9 cellular contexts compared by ENCODE assay signal in the genomic region with DNA sequence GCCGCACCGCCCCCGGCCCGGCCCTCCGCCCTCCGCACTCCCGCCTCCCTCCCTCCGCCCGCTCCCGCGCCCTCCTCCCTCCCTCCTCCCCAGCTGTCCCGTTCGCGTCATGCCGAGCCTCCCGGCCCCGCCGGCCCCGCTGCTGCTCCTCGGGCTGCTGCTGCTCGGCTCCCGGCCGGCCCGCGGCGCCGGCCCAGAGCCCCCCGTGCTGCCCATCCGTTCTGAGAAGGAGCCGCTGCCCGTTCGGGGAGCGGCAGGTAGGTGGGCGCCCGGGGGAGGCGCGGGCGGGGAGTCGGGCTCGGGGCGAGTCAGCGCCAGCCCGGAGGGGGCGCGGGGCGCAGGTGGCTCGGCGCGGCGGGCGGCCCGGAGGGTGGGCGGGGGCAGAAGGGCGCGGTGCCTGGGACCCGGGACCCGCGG. TPM values are rescaled to one million over a fixed set of nuclear protein-coding genes. Genes with fewer than 3 reads are reported as not detected.
DNase-seq lines count a peak whose midpoint lies in the region; TF ChIP-seq lines count a peak whose summit lies in the region.
"Had no signal": no experiment of that assay in that cellular context is flagged by ENCODE, and none has a peak within 500 bp of the region (broad histone marks: within the 10 kb centered on the region; RNA-seq: fewer than 3 reads in every experiment).

No MANE protein-coding gene starts in this region.

- in situ Hi-C loops in SK-MEL-5 (cut with HindIII; ENCODE audit: low pct_unique_long_range_greater_than_20kb, low sequenced_read_pairs) = no loop called here

- H3K9me3 ChIP-seq in uterus = no peaks in the 10 kb centered on the region

- no peak overlapping the region for H3K4ac ChIP-seq in mesendoderm (ENCODE audit: low read depth, low read length)

- peak overlapping the region; percentile 34 for H3K9ac ChIP-seq in mesendoderm (ENCODE audit: low read length)

- no peak for TF ChIP-seq POLR2A in uterus (IDR thresholded peaks at IDR 0.05)

- H3K4me3 ChIP-seq in epithelial cell of proximal tubule (ENCODE audit: low read depth, low read length) = peak overlapping the region; percentile 54
- H3K4me3 ChIP-seq in mesendoderm (ENCODE audit: low read length) = peak overlapping the region; percentile 34
- H3K4me3 ChIP-seq in uterus = peak overlapping the region; percentile 28 to 67

- H3K18ac ChIP-seq in mesendoderm (ENCODE audit: low read length) = peak overlapping the region; percentile 89

- peak overlapping the region; percentile 60 for H3K56ac ChIP-seq in mesendoderm (ENCODE audit: low read length)

- H2BK5ac ChIP-seq in mesendoderm (ENCODE audit: low read length) = no peak overlapping the region

- intact Hi-C loops in uterus (cut with DNase I; ENCODE audit: low total_unique reads) = no loop called here

- H3K79me1 ChIP-seq in mesendoderm (ENCODE audit: low read length) = no peaks in the 10 kb centered on the region

- no peak overlapping the region for H3K27ac ChIP-seq in mesendoderm (ENCODE audit: low read depth, low read length)
- peak overlapping the region; percentile 91 to 95 for H3K27ac ChIP-seq in uterus

- no peaks in the 10 kb centered on the region for H3K79me2 ChIP-seq in mesendoderm (ENCODE audit: control insufficient read depth, insufficient read depth, low read length)

- H2BK15ac ChIP-seq in mesendoderm (replicated peaks; ENCODE audit: low read depth) = no peak overlapping the region

- WGBS in mesendoderm (ENCODE audit: extremely low coverage, insufficient coverage, low lambda C conversion rate) = no CpG with 5 or more reads among the region's 58 CpGs

- no peak overlapping the region for H2BK120ac ChIP-seq in mesendoderm (ENCODE audit: low read depth, low read length)

- TF ChIP-seq CTCF in epithelial cell of proximal tubule (conservative IDR thresholded peaks at IDR 0.05; ENCODE audit: low read depth, low read length) = no peak
- TF ChIP-seq CTCF in uterus (IDR thresholded peaks at IDR 0.05) = peak in 1 of 4 experiments; percentile 12

- no peak overlapping the region for H2AK5ac ChIP-seq in mesendoderm (ENCODE audit: low read length)

- peaks cover 8% of the 10 kb centered on the region for H3K27me3 ChIP-seq in mesendoderm (ENCODE audit: insufficient read depth, low read length, poor library complexity)
- H3K27me3 ChIP-seq in uterus = no peaks in the 10 kb centered on the region

- no peak overlapping the region for H4K8ac ChIP-seq in mesendoderm (ENCODE audit: low read depth, low read length)

- H3K4me2 ChIP-seq in mesendoderm (ENCODE audit: low read length) = peak overlapping the region; percentile 92

- DNase-seq in NCI-H526 (lab: John Stamatoyannopoulos, UW) (peak; percentile 15 to 48), NCI-H526 treated with DMSO at 0.1 percent for 48 hours (lab: John Stamatoyannopoulos, UW) (no peak), SK-MEL-5 (ENCODE audit: low read depth, low spot score) (peak; percentile 34), epithelial cell of proximal tubule (ENCODE audit: low read depth) (no peak), mesendoderm (peak; percentile 67), uterus (peak; percentile 83), NCI-H1092 treated with DMSO at 0.1 percent for 48 hours (lab: John Stamatoyannopoulos, UW) (no peak), HT-29 (ENCODE audit: low spot score) (no peak)
- DNase-seq: DND-41 had no signal

- H3K4me1 ChIP-seq in mesendoderm (ENCODE audit: control insufficient read depth, low read depth, low read length) (peaks cover 7% of the 10 kb centered on the region), uterus (peaks cover 0 to 4% of the 10 kb centered on the region in 2 donors)

- H3K23ac ChIP-seq in mesendoderm (ENCODE audit: low read length) = no peak overlapping the region

- H3K36me3 ChIP-seq in mesendoderm (ENCODE audit: control insufficient read depth, insufficient read depth, low read length) = no peaks in the 10 kb centered on the region
- H3K36me3 ChIP-seq in uterus = no peaks in the 10 kb centered on the region

- no peak overlapping the region for H4K5ac ChIP-seq in mesendoderm (ENCODE audit: low read length)

RNA-seq across cellular contexts. Expression of a gene that starts 0.4 kb away (rescaled TPM):
- total RNA-seq in SK-MEL-5 (2014; rRNA removed; shearing (Covaris generic)) = 2.8 and 2.9 TPM in 2 replicates
- polyA plus RNA-seq in SK-MEL-5 (2015; cell fraction: cytosol; rRNA removed) = 6.8 and 14.3 TPM in 2 replicates
- polyA plus RNA-seq in SK-MEL-5 (2015; cell fraction: nucleus; rRNA removed) = 29.3 and 39.9 TPM in 2 replicates
- not detected in 2 replicates for total RNA-seq in epithelial cell of proximal tubule
- polyA plus RNA-seq in mesendoderm (2013, experiment 1 of 2) = 0.20 TPM
- polyA plus RNA-seq in mesendoderm (2013, experiment 2 of 2) = 0.14 TPM
- 10 to 100 TPM; 15.9 to 57.1 (median 30.7) TPM for total RNA-seq in uterus
- 3.4 and 5.2 TPM in 2 replicates for total RNA-seq in HT-29 (2014; rRNA removed; shearing (Covaris generic))

RNA-seq across cellular contexts. Expression of a gene that starts 2.2 kb away (rescaled TPM):
- total RNA-seq in SK-MEL-5 (2014; rRNA removed; shearing (Covaris generic)) = 1.1 TPM in 1 of 2 replicates, not detected in the other
- 0.37 and 1.4 TPM in 2 replicates for polyA plus RNA-seq in SK-MEL-5 (2015; cell fraction: cytosol; rRNA removed)
- 0.41 and 5.7 TPM in 2 replicates for polyA plus RNA-seq in SK-MEL-5 (2015; cell fraction: nucleus; rRNA removed)
- total RNA-seq in epithelial cell of proximal tubule = not detected in 2 replicates
- 0.44 TPM for polyA plus RNA-seq in mesendoderm (2013, experiment 1 of 2)
- 0.60 TPM for polyA plus RNA-seq in mesendoderm (2013, experiment 2 of 2)
- total RNA-seq in uterus = 1 to 10 TPM in 1 of 4 donors, under 1 TPM in 3; 0.29 to 4.7 (median 0.46) TPM
- 0.50 and 0.56 TPM in 2 replicates for total RNA-seq in HT-29 (2014; rRNA removed; shearing (Covaris generic))

RNA-seq across cellular contexts. Expression of a gene that starts 18.7 kb away (rescaled TPM):
- total RNA-seq in SK-MEL-5 (2014; rRNA removed; shearing (Covaris generic)) = 131 and 144 TPM in 2 replicates
- polyA plus RNA-seq in SK-MEL-5 (2015; cell fraction: cytosol; rRNA removed) = 99.9 and 135 TPM in 2 replicates
- polyA plus RNA-seq in SK-MEL-5 (2015; cell fraction: nucleus; rRNA removed) = 210 and 223 TPM in 2 replicates
- 123 and 182 TPM in 2 replicates for total RNA-seq in epithelial cell of proximal tubule
- 89.1 TPM for polyA plus RNA-seq in mesendoderm (2013, experiment 1 of 2)
- polyA plus RNA-seq in mesendoderm (2013, experiment 2 of 2) = 91.1 TPM
- total RNA-seq in uterus = 100 to 1,000 TPM in 2 of 4 donors, 10 to 100 TPM in 2; 52.8 to 103 (median 82.7) TPM
- 138 and 157 TPM in 2 replicates for total RNA-seq in HT-29 (2014; rRNA removed; shearing (Covaris generic))

RNA-seq across cellular contexts. Expression of a gene that starts 18.8 kb away (rescaled TPM):
- total RNA-seq in SK-MEL-5 (2014; rRNA removed; shearing (Covaris generic)) = 5.7 and 5.9 TPM in 2 replicates
- 9.3 and 12.9 TPM in 2 replicates for polyA plus RNA-seq in SK-MEL-5 (2015; cell fraction: cytosol; rRNA removed)
- 47.1 and 73.2 TPM in 2 replicates for polyA plus RNA-seq in SK-MEL-5 (2015; cell fraction: nucleus; rRNA removed)
- 4.2 and 5.2 TPM in 2 replicates for total RNA-seq in epithelial cell of proximal tubule
- polyA plus RNA-seq in mesendoderm (2013, experiment 1 of 2) = 3.7 TPM
- 3.9 TPM for polyA plus RNA-seq in mesendoderm (2013, experiment 2 of 2)
- 10 to 100 TPM in 2 of 4 donors, 1 to 10 TPM in 1, under 1 TPM in 1; 0.77 to 20.8 (median 7.3) TPM for total RNA-seq in uterus
- 59.4 and 64.0 TPM in 2 replicates for total RNA-seq in HT-29 (2014; rRNA removed; shearing (Covaris generic))

RNA-seq across cellular contexts. Expression of a gene that starts 42.8 kb away (rescaled TPM):
- 17.7 and 19.5 TPM in 2 replicates for total RNA-seq in SK-MEL-5 (2014; rRNA removed; shearing (Covaris generic))
- 20.9 and 21.4 TPM in 2 replicates for polyA plus RNA-seq in SK-MEL-5 (2015; cell fraction: cytosol; rRNA removed)
- polyA plus RNA-seq in SK-MEL-5 (2015; cell fraction: nucleus; rRNA removed) = 26.0 and 34.1 TPM in 2 replicates
- total RNA-seq in epithelial cell of proximal tubule (21.3 and 22.7 TPM in 2 replicates), uterus (10 to 100 TPM; 13.2 to 42.6 (median 36.8) TPM)
- 4.8 TPM for polyA plus RNA-seq in mesendoderm (2013, experiment 1 of 2)
- 5.1 TPM for polyA plus RNA-seq in mesendoderm (2013, experiment 2 of 2)
- 21.4 and 26.6 TPM in 2 replicates for total RNA-seq in HT-29 (2014; rRNA removed; shearing (Covaris generic))

Comparison
In these comparisons a context has a peak if more than half of its experiments do, and no peak if none do; other contexts are left out.
1. DNase-seq: peak in NCI-H526 (2 of 2), SK-MEL-5 (single experiment), mesendoderm (single experiment) and uterus (2 of 2); none in NCI-H526 treated with DMSO at 0.1 percent for 48 hours (single experiment), epithelial cell of proximal tubule (single experiment), NCI-H1092 treated with DMSO at 0.1 percent for 48 hours (single experiment) and HT-29 (single experiment).
2. Peak in every context shown above with its lines, with median percentiles within 50 percentile points of each other: H3K4me3 ChIP-seq.